In the genomic region with DNA sequence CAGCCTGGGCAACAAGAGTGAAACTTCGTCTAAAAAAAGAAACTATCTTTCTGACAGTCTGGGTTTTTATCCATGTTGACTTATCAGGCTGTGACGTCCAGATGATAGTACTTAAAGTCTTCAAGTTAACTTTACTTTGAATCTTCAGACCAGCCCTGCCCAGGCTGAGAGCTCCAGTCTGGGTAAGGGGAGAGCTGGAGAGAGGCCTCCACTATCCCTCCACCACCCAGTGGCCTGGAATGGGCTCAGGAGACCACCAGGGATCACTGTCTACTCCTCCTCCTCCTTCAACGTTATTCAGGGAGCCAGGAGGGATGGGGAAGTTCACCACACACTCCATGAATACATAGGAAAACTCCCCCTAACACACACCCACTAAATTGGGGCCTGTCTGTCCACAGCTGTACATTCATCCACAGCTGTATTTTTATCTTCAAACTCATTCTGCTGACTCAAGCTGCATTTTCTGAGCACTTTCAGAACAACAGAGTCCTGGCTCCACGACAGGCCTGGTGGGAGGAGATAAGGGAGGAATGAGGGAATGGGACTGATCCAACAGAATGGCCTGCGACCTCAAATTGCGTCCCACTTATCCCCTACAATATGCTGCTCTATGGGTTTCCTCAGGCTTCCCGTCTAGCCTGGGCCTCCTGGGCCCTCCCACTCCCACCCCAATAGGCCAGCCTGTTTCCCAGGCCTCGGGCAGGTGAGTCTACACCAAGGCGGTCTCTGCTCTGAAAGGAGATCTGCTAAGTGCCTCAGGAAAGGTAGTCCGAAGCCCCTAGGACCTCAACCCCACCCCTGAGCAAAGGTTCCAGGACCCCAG, we compare ENCODE assay signal across 10 cellular contexts. TPM values are rescaled to one million over a fixed set of nuclear protein-coding genes. Genes with fewer than 3 reads are reported as not detected.
DNase-seq lines count a peak whose midpoint lies in the region; ATAC-seq and TF ChIP-seq lines count a peak whose summit lies in the region.
"Had no signal": no experiment of that assay in that cellular context is flagged by ENCODE, and none has a peak within 500 bp of the region (broad histone marks: within the 10 kb centered on the region; RNA-seq: fewer than 3 reads in every experiment).

No MANE protein-coding gene starts in this region.

- DNase-seq in T-helper 2 cell treated with Interferon-gamma antibody and Interleukin-4, amounts not matched to agents 5 μg/mL and 100 μg/mL, for 36 hours (ENCODE audit: low spot score): no peak
- DNase-seq in T-helper 2 cell (no peak), caudate nucleus (lab: John Stamatoyannopoulos, UW) (peak in 1 of 61 donors; percentile 40), left lung (no peak), NCI-H2196 (lab: John Stamatoyannopoulos, UW; ENCODE audit: unreplicated experiment) (no peak), AG20443 (ENCODE audit: low spot score) (no peak)
- DNase-seq in activated CD4-positive, alpha-beta T cell treated with anti-CD3 and anti-CD28 coated beads, Interleukin-2, amount 10 ng/mL, durations not matched to agents 24 days and 14 days: no peak
- DNase-seq: central memory CD4-positive, alpha-beta T cell; NCI-H2029 treated with DMSO at 0.1 percent for 48 hours had no signal

- H3K4me1 ChIP-seq in left lung: peaks cover 3 to 20% of the 10 kb centered on the region in 2 donors

- ATAC-seq in left lung: peak; percentile 44

- peaks cover 3% of the 10 kb centered on the region for H3K4me1 Mint-ChIP-seq in T-helper 2 cell treated with Interferon-gamma antibody and Interleukin-4, amounts not matched to agents 5 μg/mL and 100 μg/mL, for 36 hours (ENCODE audit: low read depth)
- H3K4me1 Mint-ChIP-seq in activated CD4-positive, alpha-beta T cell treated with anti-CD3 and anti-CD28 coated beads, Interleukin-2, amount 10 ng/mL, durations not matched to agents 24 days and 14 days: peaks cover 9% of the 10 kb centered on the region

- no peaks in the 10 kb centered on the region for H3K9me3 ChIP-seq in left lung

- peaks cover 20% of the 10 kb centered on the region for H3K27me3 Mint-ChIP-seq in T-helper 2 cell treated with Interferon-gamma antibody and Interleukin-4, amounts not matched to agents 5 μg/mL and 100 μg/mL, for 36 hours (ENCODE audit: low read depth)
- peaks cover 29% of the 10 kb centered on the region for H3K27me3 Mint-ChIP-seq in activated CD4-positive, alpha-beta T cell treated with anti-CD3 and anti-CD28 coated beads, Interleukin-2, amount 10 ng/mL, durations not matched to agents 24 days and 14 days

- no peak for TF ChIP-seq CTCF in left lung (IDR thresholded peaks at IDR 0.05)

- H3K27ac ChIP-seq in caudate nucleus (ENCODE audit: low read depth, low read length) (peak overlapping the region; percentile 93), left lung (peak overlapping the region in 1 of 2 donors; percentile 56), temporal lobe (ENCODE audit: low read depth, low read length) (peak overlapping the region; percentile 98)

- H3K27ac Mint-ChIP-seq in T-helper 2 cell treated with Interferon-gamma antibody and Interleukin-4, amounts not matched to agents 5 μg/mL and 100 μg/mL, for 36 hours: no peak overlapping the region
- no peak overlapping the region for H3K27ac Mint-ChIP-seq in activated CD4-positive, alpha-beta T cell treated with anti-CD3 and anti-CD28 coated beads, Interleukin-2, amount 10 ng/mL, durations not matched to agents 24 days and 14 days

- H3K36me3 ChIP-seq in left lung: no peaks in the 10 kb centered on the region

- peak overlapping the region in 1 of 2 donors; percentile 66 for H3K4me3 ChIP-seq in left lung

- peak overlapping the region; percentile 79 for H3K4me3 Mint-ChIP-seq in T-helper 2 cell treated with Interferon-gamma antibody and Interleukin-4, amounts not matched to agents 5 μg/mL and 100 μg/mL, for 36 hours
- H3K4me3 Mint-ChIP-seq in activated CD4-positive, alpha-beta T cell treated with anti-CD3 and anti-CD28 coated beads, Interleukin-2, amount 10 ng/mL, durations not matched to agents 24 days and 14 days: no peak overlapping the region

- H3K36me3 Mint-ChIP-seq in T-helper 2 cell treated with Interferon-gamma antibody and Interleukin-4, amounts not matched to agents 5 μg/mL and 100 μg/mL, for 36 hours (ENCODE audit: low read depth): no peaks in the 10 kb centered on the region
- H3K36me3 Mint-ChIP-seq in activated CD4-positive, alpha-beta T cell treated with anti-CD3 and anti-CD28 coated beads, Interleukin-2, amount 10 ng/mL, durations not matched to agents 24 days and 14 days (ENCODE audit: low read depth): no peaks in the 10 kb centered on the region

- peaks cover 0 to 35% of the 10 kb centered on the region in 2 donors for H3K27me3 ChIP-seq in left lung

- no peaks in the 10 kb centered on the region for H3K9me3 Mint-ChIP-seq in T-helper 2 cell treated with Interferon-gamma antibody and Interleukin-4, amounts not matched to agents 5 μg/mL and 100 μg/mL, for 36 hours
- H3K9me3 Mint-ChIP-seq in activated CD4-positive, alpha-beta T cell treated with anti-CD3 and anti-CD28 coated beads, Interleukin-2, amount 10 ng/mL, durations not matched to agents 24 days and 14 days: no peaks in the 10 kb centered on the region

- intact Hi-C loops in left lung (cut with DNase I): no loop called here
- intact Hi-C loops in activated CD4-positive, alpha-beta T cell treated with anti-CD3 and anti-CD28 coated beads, Interleukin-2, amount 10 ng/mL, durations not matched to agents 24 days and 14 days (cut with micrococcal nuclease): loop anchor here (5.0 kb wide), 1 partner anchor 69 kb away; no protein-coding TSS in a partner anchor

RNA-seq across cellular contexts. Expression of a gene that starts 1.8 kb away (rescaled TPM):
- total RNA-seq in left lung (1 to 10 TPM; 4.1 to 6.3 TPM), temporal lobe (1.2 TPM)
- total RNA-seq in activated CD4-positive, alpha-beta T cell treated with anti-CD3 and anti-CD28 coated beads, Interleukin-2, amount 10 ng/mL, durations not matched to agents 24 days and 14 days: 1.0 and 1.1 TPM in 2 replicates

RNA-seq across cellular contexts. Expression of a gene that starts 46.7 kb away (rescaled TPM):
- total RNA-seq in left lung (10 to 100 TPM; 51.5 to 69.9 TPM), temporal lobe (9.1 TPM)
- 81.8 and 83.1 TPM in 2 replicates for total RNA-seq in activated CD4-positive, alpha-beta T cell treated with anti-CD3 and anti-CD28 coated beads, Interleukin-2, amount 10 ng/mL, durations not matched to agents 24 days and 14 days
